Comparison of ENCODE assay signal across 1 cellular context in genomic region chr11:125551835-125552342, GRCh38.
TF ChIP-seq lines count a peak whose summit lies in the region.

No MANE protein-coding gene starts in this region.

TF ChIP-seq in K562, 482 proteins besides CTCF, POLR2A, EP300 and RAD21 (continued from another document and continues in another):
- no peak for TF ChIP-seq NR2F6 (CRISPR knock-in tag; IDR thresholded peaks at IDR 0.05)
- TF ChIP-seq ATF1 (CRISPR knock-in tag; IDR thresholded peaks at IDR 0.05), result no peak
- 0 out of 2 replicates have a peak, but pooled peaks have one; percentile 9 for TF ChIP-seq ATF1 (tag; IDR thresholded peaks at IDR 0.05)
- peak; percentile 37; the same call in 1 of the 2 replicates for TF ChIP-seq ZKSCAN1 (IDR thresholded peaks at IDR 0.05; ENCODE audit: low read depth, low read length)
- no peak for TF ChIP-seq TGIF2 (CRISPR knock-in tag; IDR thresholded peaks at IDR 0.05)
- 0 out of 2 replicates have a peak, but pooled peaks have one; percentile 50 for TF ChIP-seq IRF9 (tag; IDR thresholded peaks at IDR 0.05)
- TF ChIP-seq ZNF586 (CRISPR knock-in tag; conservative IDR thresholded peaks at IDR 0.05), result no peak
- no peak for TF ChIP-seq KAT8 (IDR thresholded peaks at IDR 0.05; ENCODE audit: low read depth)
- no peak for TF ChIP-seq ZNF184 (CRISPR knock-in tag; IDR thresholded peaks at IDR 0.05)
- no peak for TF ChIP-seq TAF7 (tag; IDR thresholded peaks at IDR 0.05)
- TF ChIP-seq CBX5 (IDR thresholded peaks at IDR 0.05; ENCODE audit: borderline replicate concordance, low read depth), result no peak
- TF ChIP-seq OTX1 (CRISPR knock-in tag; IDR thresholded peaks at IDR 0.05), result no peak
- TF ChIP-seq, protein P1, sequence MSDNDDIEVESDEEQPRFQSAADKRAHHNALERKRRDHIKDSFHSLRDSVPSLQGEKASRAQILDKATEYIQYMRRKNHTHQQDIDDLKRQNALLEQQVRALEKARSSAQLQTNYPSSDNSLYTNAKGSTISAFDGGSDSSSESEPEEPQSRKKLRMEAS (CRISPR knock-in tag; IDR thresholded peaks at IDR 0.05), result peak; percentile 43
- TF ChIP-seq ZC3H4 (CRISPR knock-in tag; IDR thresholded peaks at IDR 0.05; ENCODE audit: borderline replicate concordance), result no peak
- no peak for TF ChIP-seq ZNF57 (CRISPR knock-in tag; IDR thresholded peaks at IDR 0.05)
- TF ChIP-seq MTA1 (IDR thresholded peaks at IDR 0.05; ENCODE audit: borderline replicate concordance), result no peak
- no peak for TF ChIP-seq PCBP1 (IDR thresholded peaks at IDR 0.05; ENCODE audit: low read depth, low read length, poor library complexity, severe bottlenecking)
- TF ChIP-seq GATAD2B (IDR thresholded peaks at IDR 0.05; ENCODE audit: borderline replicate concordance), result no peak
- TF ChIP-seq CTBP1 (IDR thresholded peaks at IDR 0.05; ENCODE audit: borderline replicate concordance), result peak; percentile 58; the same call in 1 of the 2 replicates
- no peak for TF ChIP-seq ZNF778 (CRISPR knock-in tag; IDR thresholded peaks at IDR 0.05)
- TF ChIP-seq COPS2 (conservative IDR thresholded peaks at IDR 0.05), result no peak
- TF ChIP-seq ZNF146 (CRISPR knock-in tag; IDR thresholded peaks at IDR 0.05; ENCODE audit: unreplicated experiment), result no peak
- TF ChIP-seq ZNF445 (CRISPR knock-in tag; IDR thresholded peaks at IDR 0.05; ENCODE audit: low read depth), result no peak; the same call in 1 of the 2 replicates
- no peak for TF ChIP-seq CHD4 (IDR thresholded peaks at IDR 0.05; ENCODE audit: insufficient read depth, insufficient replicate concordance, low read depth, low read length, poor library complexity, severe bottlenecking)
- no peak for TF ChIP-seq KHSRP (IDR thresholded peaks at IDR 0.05)
- no peak for TF ChIP-seq HDGF (IDR thresholded peaks at IDR 0.05)
- TF ChIP-seq ARID4B (CRISPR knock-in tag; IDR thresholded peaks at IDR 0.05), result no peak
- TF ChIP-seq ZNF408 (CRISPR knock-in tag; IDR thresholded peaks at IDR 0.05; ENCODE audit: low read depth), result no peak
- TF ChIP-seq HDAC2 (IDR thresholded peaks at IDR 0.05), result 0 out of 2 replicates have a peak, but pooled peaks have one; percentile 72
- TF ChIP-seq NEUROD1 (IDR thresholded peaks at IDR 0.05; ENCODE audit: borderline replicate concordance, low read depth, low read length, partially characterized antibody), result no peak
- TF ChIP-seq HMG20B (CRISPR knock-in tag; IDR thresholded peaks at IDR 0.05), result no peak
- TF ChIP-seq, protein P2, sequence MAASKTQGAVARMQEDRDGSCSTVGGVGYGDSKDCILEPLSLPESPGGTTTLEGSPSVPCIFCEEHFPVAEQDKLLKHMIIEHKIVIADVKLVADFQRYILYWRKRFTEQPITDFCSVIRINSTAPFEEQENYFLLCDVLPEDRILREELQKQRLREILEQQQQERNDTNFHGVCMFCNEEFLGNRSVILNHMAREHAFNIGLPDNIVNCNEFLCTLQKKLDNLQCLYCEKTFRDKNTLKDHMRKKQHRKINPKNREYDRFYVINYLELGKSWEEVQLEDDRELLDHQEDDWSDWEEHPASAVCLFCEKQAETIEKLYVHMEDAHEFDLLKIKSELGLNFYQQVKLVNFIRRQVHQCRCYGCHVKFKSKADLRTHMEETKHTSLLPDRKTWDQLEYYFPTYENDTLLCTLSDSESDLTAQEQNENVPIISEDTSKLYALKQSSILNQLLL (CRISPR knock-in tag; IDR thresholded peaks at IDR 0.05; ENCODE audit: borderline replicate concordance), result no peak
- TF ChIP-seq, protein P3, sequence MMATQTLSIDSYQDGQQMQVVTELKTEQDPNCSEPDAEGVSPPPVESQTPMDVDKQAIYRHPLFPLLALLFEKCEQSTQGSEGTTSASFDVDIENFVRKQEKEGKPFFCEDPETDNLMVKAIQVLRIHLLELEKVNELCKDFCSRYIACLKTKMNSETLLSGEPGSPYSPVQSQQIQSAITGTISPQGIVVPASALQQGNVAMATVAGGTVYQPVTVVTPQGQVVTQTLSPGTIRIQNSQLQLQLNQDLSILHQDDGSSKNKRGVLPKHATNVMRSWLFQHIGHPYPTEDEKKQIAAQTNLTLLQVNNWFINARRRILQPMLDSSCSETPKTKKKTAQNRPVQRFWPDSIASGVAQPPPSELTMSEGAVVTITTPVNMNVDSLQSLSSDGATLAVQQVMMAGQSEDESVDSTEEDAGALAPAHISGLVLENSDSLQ (IDR thresholded peaks at IDR 0.05), result peak; percentile 51
- TF ChIP-seq KLF10 (CRISPR knock-in tag; IDR thresholded peaks at IDR 0.05), result no peak
- no peak for TF ChIP-seq POLR3A (IDR thresholded peaks at IDR 0.05; ENCODE audit: borderline replicate concordance, extremely low read depth, insufficient read depth, insufficient read length)
- TF ChIP-seq ZNF551 (CRISPR knock-in tag; IDR thresholded peaks at IDR 0.05), result no peak
- no peak for TF ChIP-seq PATZ1 (CRISPR knock-in tag; IDR thresholded peaks at IDR 0.05; ENCODE audit: borderline replicate concordance)
- TF ChIP-seq BMI1 (IDR thresholded peaks at IDR 0.05; ENCODE audit: low read length), result no peak
- TF ChIP-seq ZNF561 (CRISPR knock-in tag; conservative IDR thresholded peaks at IDR 0.05), result no peak
- TF ChIP-seq CBFA2T3 (IDR thresholded peaks at IDR 0.05), result peak; percentile 92
- no peak for TF ChIP-seq ETS1 (conservative IDR thresholded peaks at IDR 0.05; ENCODE audit: control insufficient read depth, low read depth, low read length)
- no peak for TF ChIP-seq KDM2B (CRISPR knock-in tag; IDR thresholded peaks at IDR 0.05)
- TF ChIP-seq ATF3 (IDR thresholded peaks at IDR 0.05), result no peak
- TF ChIP-seq ATF3 (CRISPR knock-in tag; conservative IDR thresholded peaks at IDR 0.05), result no peak
- no peak for TF ChIP-seq PCBP2 (IDR thresholded peaks at IDR 0.05; ENCODE audit: low read depth, low read length, poor library complexity, severe bottlenecking)
- TF ChIP-seq ZBTB9 (CRISPR knock-in tag; IDR thresholded peaks at IDR 0.05), result peak; percentile 83; the same call in 1 of the 2 replicates
- no peak for TF ChIP-seq SRSF1 (IDR thresholded peaks at IDR 0.05; ENCODE audit: low read depth, low read length)
- TF ChIP-seq, protein P4, sequence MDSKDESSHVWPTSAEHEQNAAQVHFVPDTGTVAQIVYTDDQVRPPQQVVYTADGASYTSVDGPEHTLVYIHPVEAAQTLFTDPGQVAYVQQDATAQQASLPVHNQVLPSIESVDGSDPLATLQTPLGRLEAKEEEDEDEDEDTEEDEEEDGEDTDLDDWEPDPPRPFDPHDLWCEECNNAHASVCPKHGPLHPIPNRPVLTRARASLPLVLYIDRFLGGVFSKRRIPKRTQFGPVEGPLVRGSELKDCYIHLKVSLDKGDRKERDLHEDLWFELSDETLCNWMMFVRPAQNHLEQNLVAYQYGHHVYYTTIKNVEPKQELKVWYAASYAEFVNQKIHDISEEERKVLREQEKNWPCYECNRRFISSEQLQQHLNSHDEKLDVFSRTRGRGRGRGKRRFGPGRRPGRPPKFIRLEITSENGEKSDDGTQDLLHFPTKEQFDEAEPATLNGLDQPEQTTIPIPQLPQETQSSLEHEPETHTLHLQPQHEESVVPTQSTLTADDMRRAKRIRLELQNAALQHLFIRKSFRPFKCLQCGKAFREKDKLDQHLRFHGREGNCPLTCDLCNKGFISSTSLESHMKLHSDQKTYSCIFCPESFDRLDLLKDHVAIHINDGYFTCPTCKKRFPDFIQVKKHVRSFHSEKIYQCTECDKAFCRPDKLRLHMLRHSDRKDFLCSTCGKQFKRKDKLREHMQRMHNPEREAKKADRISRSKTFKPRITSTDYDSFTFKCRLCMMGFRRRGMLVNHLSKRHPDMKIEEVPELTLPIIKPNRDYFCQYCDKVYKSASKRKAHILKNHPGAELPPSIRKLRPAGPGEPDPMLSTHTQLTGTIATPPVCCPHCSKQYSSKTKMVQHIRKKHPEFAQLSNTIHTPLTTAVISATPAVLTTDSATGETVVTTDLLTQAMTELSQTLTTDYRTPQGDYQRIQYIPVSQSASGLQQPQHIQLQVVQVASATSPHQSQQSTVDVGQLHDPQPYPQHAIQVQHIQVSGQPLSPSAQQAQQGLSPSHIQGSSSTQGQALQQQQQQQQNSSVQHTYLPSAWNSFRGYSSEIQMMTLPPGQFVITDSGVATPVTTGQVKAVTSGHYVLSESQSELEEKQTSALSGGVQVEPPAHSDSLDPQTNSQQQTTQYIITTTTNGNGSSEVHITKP (IDR thresholded peaks at IDR 0.05; ENCODE audit: partially characterized antibody), result peak; percentile 93
- TF ChIP-seq MEIS2 (IDR thresholded peaks at IDR 0.05; ENCODE audit: partially characterized antibody), result peak; percentile 79
- TF ChIP-seq RFX1 (IDR thresholded peaks at IDR 0.05), result no peak
- TF ChIP-seq MYNN (IDR thresholded peaks at IDR 0.05), result no peak
- no peak for TF ChIP-seq MYNN (CRISPR knock-in tag; IDR thresholded peaks at IDR 0.05)
- TF ChIP-seq ARID2 (IDR thresholded peaks at IDR 0.05), result no peak
